Comparison of ENCODE assay signal across 10 cellular contexts in the genomic region with DNA sequence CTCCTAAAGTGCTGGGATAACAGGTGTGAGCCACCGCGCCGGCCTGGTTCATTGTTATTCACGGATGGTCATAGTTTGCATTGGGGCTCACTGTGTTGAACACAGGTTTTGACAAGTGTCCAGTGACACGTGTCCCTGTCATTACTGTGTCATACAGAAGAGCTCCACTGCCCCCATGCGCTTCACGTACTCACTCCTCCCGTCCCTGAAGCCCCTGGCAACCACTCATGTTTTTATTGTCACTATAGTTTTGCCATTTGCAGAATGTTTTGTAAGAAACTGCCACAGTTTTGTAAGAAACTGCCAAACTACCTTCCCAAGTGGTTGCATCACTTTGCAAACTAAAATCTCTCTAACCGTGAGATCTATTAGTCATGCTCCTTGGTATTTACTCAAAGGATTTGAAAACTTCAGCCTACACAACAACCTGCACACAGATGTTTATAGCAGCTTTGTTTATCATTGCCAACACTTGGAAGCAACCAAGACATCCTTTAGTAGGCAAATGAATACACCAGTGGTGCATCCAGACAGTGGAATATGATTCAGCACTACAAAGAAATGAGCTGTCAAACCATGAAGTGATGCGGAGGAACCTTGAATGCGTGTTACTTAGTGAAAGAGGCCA.
DNase-seq lines count a peak whose midpoint lies in the region; ATAC-seq and TF ChIP-seq lines count a peak whose summit lies in the region.
"Had no signal": no experiment of that assay in that cellular context is flagged by ENCODE, and none has a peak within 500 bp of the region (broad histone marks: within the 10 kb centered on the region; RNA-seq: fewer than 3 reads in every experiment).

No MANE protein-coding gene starts in this region.

- peak; percentile 50 for ATAC-seq in IMR-90 (ENCODE audit: low read depth)
- peak; percentile 57 for ATAC-seq in naive thymus-derived CD4-positive, alpha-beta T cell
- no peak for ATAC-seq in HG03521 (IDR thresholded peaks at IDR 0.05; ENCODE audit: unreplicated experiment)
- no peak for ATAC-seq in GM23338

- dilution Hi-C loops in IMR-90 (cut with HindIII; ENCODE audit: low sequenced_read_pairs, unreplicated experiment): no loop called here

- peak overlapping the region; percentile 74 for H2BK5ac ChIP-seq in IMR-90 (ENCODE audit: low read depth, low read length, poor library complexity, severe bottlenecking)

- no peak overlapping the region for H3K9ac ChIP-seq in IMR-90 (ENCODE audit: low read depth, low read length)

- no peak overlapping the region for H3K18ac ChIP-seq in IMR-90 (ENCODE audit: low read depth, low read length)

- 0 out of 2 replicates have a peak overlapping the region, but pooled peaks have one; percentile 12 for H4K91ac ChIP-seq in IMR-90 (ENCODE audit: insufficient read depth, low read depth, low read length)

- H2BK15ac ChIP-seq in IMR-90 (ENCODE audit: low read depth, low read length): no peak overlapping the region

- in situ Hi-C loops in IMR-90 (cut with MboI; ENCODE audit: low sequenced_read_pairs): loop anchor here (5.0 kb wide), 1 partner anchor 261 kb away; no protein-coding TSS in a partner anchor

- H2AK5ac ChIP-seq in IMR-90 (ENCODE audit: low read depth, low read length): peak overlapping the region; percentile 27; the same call in 1 of the 2 replicates

- TF ChIP-seq POLR2A in IMR-90 (IDR thresholded peaks at IDR 0.05; ENCODE audit: low read depth, low read length): no peak

- H4K8ac ChIP-seq in IMR-90 (ENCODE audit: low read depth in 2 of 2, low read length in 2 of 2): 0 out of 4 replicates have a peak overlapping the region, but pooled peaks of 1 of the 2 experiments have one; percentile 11

- WGBS in IMR-90 (ENCODE audit: extremely low coverage in 2 of 2, insufficient read length in 1 of 2), 2 experiments: 60% methylated on average over 2 of the region's 11 CpGs; no CpG with 5 or more reads in 1 of the 2 experiments

- H3K9me2 ChIP-seq in GM23338 (ENCODE audit: insufficient read depth): no peaks in the 10 kb centered on the region

- H4K20me1 ChIP-seq in IMR-90 (ENCODE audit: insufficient read depth, low read length): peaks cover 11% of the 10 kb centered on the region; the same call in 1 of the 2 replicates
- no peaks in the 10 kb centered on the region for H4K20me1 ChIP-seq in GM23338 (replicated peaks; ENCODE audit: insufficient read depth)

- H3K27ac Mint-ChIP-seq in activated T-helper 1 cell treated with anti-CD3 and anti-CD28 coated beads, Interleukin-12 subunit alpha, Interleukin-12 subunit beta, Interleukin-2, Interleukin-4 antibody, amounts not matched to agents 30 ng/mL and 10 ng/mL and 1 ng/mL, durations not matched to agents 14 hours and 24 hours and 36 hours: peak overlapping the region; percentile 95
- peak overlapping the region in 7 of 9 donors; percentile 3 to 85 (median 62) for H3K27ac Mint-ChIP-seq in naive thymus-derived CD4-positive, alpha-beta T cell
- no peak overlapping the region for H3K27ac Mint-ChIP-seq in GM23338
- H3K27ac Mint-ChIP-seq: activated B cell treated with CpG ODN at 0.5 μM for 24 hours had no signal

- no peak overlapping the region for H4K5ac ChIP-seq in IMR-90 (ENCODE audit: low read depth, low read length)

- peak overlapping the region; percentile 10; the same call in 1 of the 2 replicates for H3K14ac ChIP-seq in IMR-90 (replicated peaks; ENCODE audit: low read depth, low read length)

- peaks cover 51% of the 10 kb centered on the region for H3K4me1 Mint-ChIP-seq in activated T-helper 1 cell treated with anti-CD3 and anti-CD28 coated beads, Interleukin-12 subunit alpha, Interleukin-12 subunit beta, Interleukin-2, Interleukin-4 antibody, amounts not matched to agents 30 ng/mL and 10 ng/mL and 1 ng/mL, durations not matched to agents 14 hours and 24 hours and 36 hours (ENCODE audit: low read depth)
- H3K4me1 Mint-ChIP-seq in naive thymus-derived CD4-positive, alpha-beta T cell: peaks cover 0 to 32% (median 17%) of the 10 kb centered on the region in 7 donors
- H3K4me1 Mint-ChIP-seq in GM23338: peaks cover 28% of the 10 kb centered on the region

- BruUV-seq in IMR-90 (replicated peaks; lab: Mats Ljungman, UMichigan): no TSS peak

- H3K79me2 ChIP-seq in GM23338 (replicated peaks; ENCODE audit: insufficient read depth): no peaks in the 10 kb centered on the region

- H3K4me3 ChIP-seq in IMR-90 (ENCODE audit: insufficient read depth, low read depth, low read length) (no peak overlapping the region), GM23338 (no peak overlapping the region)
- H3K4me3 ChIP-seq in naive thymus-derived CD4-positive, alpha-beta T cell (ENCODE audit: low read length): no peak overlapping the region
- H3K4me3 ChIP-seq: vagina had no signal

- CTCF ChIA-PET in IMR-90 (lab: Yijun Ruan, JAX): no interaction called here
- CTCF ChIA-PET in naive thymus-derived CD4-positive, alpha-beta T cell (lab: Charles Lee): interaction anchor here (1.0 to 1.4 kb wide), 3 partner anchors 12 to 402 kb away, joined by 3 to 4 read pairs (median 3); no protein-coding TSS in a partner anchor

- H3K4me3 Mint-ChIP-seq in activated T-helper 1 cell treated with anti-CD3 and anti-CD28 coated beads, Interleukin-12 subunit alpha, Interleukin-12 subunit beta, Interleukin-2, Interleukin-4 antibody, amounts not matched to agents 30 ng/mL and 10 ng/mL and 1 ng/mL, durations not matched to agents 14 hours and 24 hours and 36 hours: peak overlapping the region; percentile 59
- H3K4me3 Mint-ChIP-seq in naive thymus-derived CD4-positive, alpha-beta T cell: peak overlapping the region in 1 of 10 donors; percentile 59
- H3K4me3 Mint-ChIP-seq in GM23338: no peak overlapping the region
- H3K4me3 Mint-ChIP-seq: activated B cell treated with CpG ODN at 0.5 μM for 24 hours had no signal

- H3K23ac ChIP-seq in IMR-90 (ENCODE audit: low read depth, low read length): no peak overlapping the region

- H3K9me3 Mint-ChIP-seq in activated T-helper 1 cell treated with anti-CD3 and anti-CD28 coated beads, Interleukin-12 subunit alpha, Interleukin-12 subunit beta, Interleukin-2, Interleukin-4 antibody, amounts not matched to agents 30 ng/mL and 10 ng/mL and 1 ng/mL, durations not matched to agents 14 hours and 24 hours and 36 hours: no peaks in the 10 kb centered on the region
- no peaks in the 10 kb centered on the region for H3K9me3 Mint-ChIP-seq in naive thymus-derived CD4-positive, alpha-beta T cell
- H3K9me3 Mint-ChIP-seq in GM23338: no peaks in the 10 kb centered on the region
- H3K9me3 Mint-ChIP-seq: activated B cell treated with CpG ODN at 0.5 μM for 24 hours had no signal

- H3K27ac ChIP-seq in IMR-90 (ENCODE audit: insufficient read depth, low read length): 0 out of 2 replicates have a peak overlapping the region, but pooled peaks have one; percentile 15
- H3K27ac ChIP-seq in naive thymus-derived CD4-positive, alpha-beta T cell (ENCODE audit: low read depth, low read length): no peak overlapping the region
- H3K27ac ChIP-seq in GM23338 (ENCODE audit: low read depth): no peak overlapping the region
- H3K27ac ChIP-seq: vagina had no signal

- no peak overlapping the region for H2AK9ac ChIP-seq in IMR-90 (replicated peaks; ENCODE audit: low read depth, low read length, poor library complexity)

- no peak for TF ChIP-seq RAD21 in IMR-90 (IDR thresholded peaks at IDR 0.05; ENCODE audit: low read length)

- peak overlapping the region; percentile 44; the same call in 1 of the 2 replicates for H3K4ac ChIP-seq in IMR-90 (ENCODE audit: low read depth, low read length)

- no peaks in the 10 kb centered on the region for H3F3A ChIP-seq in GM23338 (replicated peaks; ENCODE audit: low read depth)

- H3K9me3 ChIP-seq in IMR-90 (ENCODE audit: control insufficient read depth, insufficient read depth, low read length): no peaks in the 10 kb centered on the region
- no peaks in the 10 kb centered on the region for H3K9me3 ChIP-seq in naive thymus-derived CD4-positive, alpha-beta T cell (ENCODE audit: control insufficient read depth in 2 of 3, low read length in 3 of 3)
- H3K9me3 ChIP-seq: vagina had no signal

- H3K36me3 ChIP-seq in IMR-90 (ENCODE audit: control insufficient read depth, insufficient read depth, low read length) (no peaks in the 10 kb centered on the region), GM23338 (ENCODE audit: insufficient read depth) (no peaks in the 10 kb centered on the region)
- H3K36me3 ChIP-seq in naive thymus-derived CD4-positive, alpha-beta T cell (ENCODE audit: control insufficient read depth in 2 of 3, insufficient read depth in 3 of 3, low read length in 3 of 3): no peaks in the 10 kb centered on the region
- H3K36me3 ChIP-seq: vagina had no signal

- POLR2A ChIA-PET in IMR-90 (lab: Charles Lee; ENCODE audit: unreplicated experiment): no interaction called here
- POLR2A ChIA-PET in naive thymus-derived CD4-positive, alpha-beta T cell (lab: Charles Lee): no interaction called here

- no peaks in the 10 kb centered on the region for H3K79me1 ChIP-seq in IMR-90 (ENCODE audit: low read depth in 1 of 2, low read length in 2 of 2)

- 0 out of 2 replicates have a peak overlapping the region, but pooled peaks have one; percentile 22 for H2BK20ac ChIP-seq in IMR-90 (ENCODE audit: low read depth, low read length)

- H3K9me1 ChIP-seq in IMR-90 (ENCODE audit: insufficient read depth, low read length): peaks cover 11% of the 10 kb centered on the region

- no peak overlapping the region for H3K56ac ChIP-seq in IMR-90 (ENCODE audit: extremely low read depth, insufficient read depth, low read length)

- H3K4me2 ChIP-seq in IMR-90 (ENCODE audit: low read depth, low read length): no peak overlapping the region
- no peak overlapping the region for H3K4me2 ChIP-seq in GM23338

- H3K4me1 ChIP-seq in IMR-90 (ENCODE audit: control insufficient read depth, insufficient read depth, low read length): peaks cover 16% of the 10 kb centered on the region
- H3K4me1 ChIP-seq in naive thymus-derived CD4-positive, alpha-beta T cell (ENCODE audit: control insufficient read depth in 2 of 2, insufficient read depth in 2 of 2, low read length in 2 of 2): peaks cover 0 to 9% of the 10 kb centered on the region in 2 donors
- H3K4me1 ChIP-seq in GM23338 (ENCODE audit: insufficient read depth): peaks cover 4% of the 10 kb centered on the region
- H3K4me1 ChIP-seq: vagina had no signal

- H3K36me3 Mint-ChIP-seq in activated T-helper 1 cell treated with anti-CD3 and anti-CD28 coated beads, Interleukin-12 subunit alpha, Interleukin-12 subunit beta, Interleukin-2, Interleukin-4 antibody, amounts not matched to agents 30 ng/mL and 10 ng/mL and 1 ng/mL, durations not matched to agents 14 hours and 24 hours and 36 hours (ENCODE audit: low read depth): peaks cover 3% of the 10 kb centered on the region
- H3K36me3 Mint-ChIP-seq in naive thymus-derived CD4-positive, alpha-beta T cell: no peaks in the 10 kb centered on the region
- H3K36me3 Mint-ChIP-seq in GM23338 (ENCODE audit: low read depth): no peaks in the 10 kb centered on the region

- peak overlapping the region; percentile 45; the same call in 1 of the 2 replicates for H2BK120ac ChIP-seq in IMR-90 (ENCODE audit: low read depth, low read length)

- peak; percentile 40 for DNase-seq in GM03348 (ENCODE audit: low spot score)
- peak; percentile 90 for DNase-seq in IMR-90
- DNase-seq in activated T-helper 1 cell treated with anti-CD3 and anti-CD28 coated beads, Interleukin-12 subunit alpha, Interleukin-12 subunit beta, Interleukin-2, Interleukin-4 antibody, amounts not matched to agents 30 ng/mL and 10 ng/mL and 1 ng/mL, durations not matched to agents 14 hours and 24 hours and 36 hours (ENCODE audit: low spot score): peak; percentile 37
- no peak for DNase-seq in naive thymus-derived CD4-positive, alpha-beta T cell
- DNase-seq in posterior vena cava (ENCODE audit: low spot score): no peak
- no peak for DNase-seq in GM23338 (ENCODE audit: low spot score)
- DNase-seq: activated B cell treated with CpG ODN at 0.5 μM for 24 hours, retina had no signal

- peaks cover 2% of the 10 kb centered on the region for H3K27me3 Mint-ChIP-seq in activated T-helper 1 cell treated with anti-CD3 and anti-CD28 coated beads, Interleukin-12 subunit alpha, Interleukin-12 subunit beta, Interleukin-2, Interleukin-4 antibody, amounts not matched to agents 30 ng/mL and 10 ng/mL and 1 ng/mL, durations not matched to agents 14 hours and 24 hours and 36 hours (ENCODE audit: insufficient read depth)
- no peaks in the 10 kb centered on the region for H3K27me3 Mint-ChIP-seq in naive thymus-derived CD4-positive, alpha-beta T cell
- peaks cover 4% of the 10 kb centered on the region for H3K27me3 Mint-ChIP-seq in GM23338 (ENCODE audit: insufficient read depth, low read depth, poor library complexity)

- intact Hi-C loops in IMR-90 (cut with micrococcal nuclease) (loop anchor here (5.0 kb wide), 1 partner anchor 176 kb away; the partner anchor contains the start of gene PCBP3), posterior vena cava (cut with DNase I) (no loop called here)
- intact Hi-C loops in activated T-helper 1 cell treated with anti-CD3 and anti-CD28 coated beads, Interleukin-12 subunit alpha, Interleukin-12 subunit beta, Interleukin-2, Interleukin-4 antibody, amounts not matched to agents 30 ng/mL and 10 ng/mL and 1 ng/mL, durations not matched to agents 14 hours and 24 hours and 36 hours (cut with micrococcal nuclease): loop anchor here (1.0 to 5.0 kb wide), 6 partner anchors 50 to 739 kb away; partner anchors contain the start of gene PCBP3
- intact Hi-C loops in naive thymus-derived CD4-positive, alpha-beta T cell (cut with micrococcal nuclease): loop anchor here in 1 of 2 donors (2.0 to 5.0 kb wide), 3 partner anchors 51 to 228 kb away; no protein-coding TSS in a partner anchor

- no peaks in the 10 kb centered on the region for H3K27me3 ChIP-seq in IMR-90 (ENCODE audit: control insufficient read depth, insufficient read depth, low read length)
- no peaks in the 10 kb centered on the region for H3K27me3 ChIP-seq in naive thymus-derived CD4-positive, alpha-beta T cell (ENCODE audit: control insufficient read depth in 2 of 2, insufficient read depth in 2 of 2, low read length in 2 of 2)
- H3K27me3 ChIP-seq in GM23338 (ENCODE audit: insufficient read depth): no peaks in the 10 kb centered on the region
- H3K27me3 ChIP-seq: vagina had no signal

- H2AFZ ChIP-seq in IMR-90 (replicated peaks; ENCODE audit: low read length, poor library complexity): no peak overlapping the region
- H2AFZ ChIP-seq in GM23338: no peak overlapping the region

- TF ChIP-seq CTCF in IMR-90 (conservative IDR thresholded peaks at IDR 0.05; ENCODE audit: low read depth, low read length): no peak
- TF ChIP-seq CTCF in GM23338 (conservative IDR thresholded peaks at IDR 0.05; ENCODE audit: low read depth in 2 of 2): no peak

Comparison
In these comparisons a context has a peak if more than half of its experiments do, and no peak if none do; other contexts are left out.
1. DNase-seq: peak in GM03348 (single experiment), IMR-90 (single experiment) and activated T-helper 1 cell treated with anti-CD3 and anti-CD28 coated beads, Interleukin-12 subunit alpha, Interleukin-12 subunit beta, Interleukin-2, Interleukin-4 antibody, amounts not matched to agents 30 ng/mL and 10 ng/mL and 1 ng/mL, durations not matched to agents 14 hours and 24 hours and 36 hours (single experiment); none in naive thymus-derived CD4-positive, alpha-beta T cell (0 of 9), posterior vena cava (single experiment) and GM23338 (single experiment).
2. ATAC-seq: peak in IMR-90 (single experiment) and naive thymus-derived CD4-positive, alpha-beta T cell (single experiment); none in HG03521 (single experiment) and GM23338 (single experiment).
3. intact Hi-C loops: an anchor here in IMR-90 (5.0 kb wide) and activated T-helper 1 cell treated with anti-CD3 and anti-CD28 coated beads, Interleukin-12 subunit alpha, Interleukin-12 subunit beta, Interleukin-2, Interleukin-4 antibody, amounts not matched to agents 30 ng/mL and 10 ng/mL and 1 ng/mL, durations not matched to agents 14 hours and 24 hours and 36 hours (1.0 to 5.0 kb wide); none called in posterior vena cava.